In the genomic region with DNA sequence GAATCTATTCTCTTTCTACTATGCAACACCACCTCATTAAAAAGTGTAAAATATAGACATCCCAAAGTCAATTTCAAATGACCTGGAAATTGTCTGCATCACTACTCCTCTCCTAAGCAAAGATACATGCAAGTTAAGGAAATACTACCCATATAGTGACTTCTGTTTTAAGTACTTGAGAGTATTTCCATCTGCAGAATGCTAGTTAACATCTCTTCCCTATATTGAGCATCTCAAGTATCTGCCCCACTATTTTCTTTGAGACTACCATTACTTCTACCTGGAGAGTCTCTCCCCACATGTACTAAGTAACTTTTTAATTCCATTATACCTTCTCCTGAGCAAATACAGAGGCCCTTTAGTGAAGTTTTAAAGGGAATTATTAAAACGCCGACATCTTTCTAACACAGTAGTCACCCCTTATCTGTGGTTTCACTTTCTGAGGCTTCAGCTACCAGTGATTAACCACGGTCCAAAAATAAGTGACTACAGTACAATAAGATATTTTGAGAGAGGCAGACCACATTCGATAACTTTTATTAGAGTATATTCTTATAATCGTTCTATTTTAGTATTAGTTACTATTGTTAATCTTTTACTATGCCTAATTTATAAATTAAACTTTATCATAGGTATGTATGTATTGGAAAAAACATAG, we compare ENCODE assay signal across 1 cellular context.
TF ChIP-seq lines count a peak whose summit lies in the region.

No MANE protein-coding gene starts in this region.

TF ChIP-seq in GM12878, 131 proteins besides CTCF, POLR2A, EP300 and RAD21:
- TF ChIP-seq MEF2A (IDR thresholded peaks at IDR 0.05; ENCODE audit: insufficient read depth, low read depth, low read length) (0 out of 2 replicates have a peak, but pooled peaks have one; percentile 61), RCOR1 (conservative IDR thresholded peaks at IDR 0.05; ENCODE audit: low read depth, low read length) (no peak), ZNF217 (IDR thresholded peaks at IDR 0.05) (0 out of 2 replicates have a peak, but pooled peaks have one; percentile 19), RUNX3 (IDR thresholded peaks at IDR 0.05; ENCODE audit: low read length) (peak; percentile 81)
TF ChIP-seq in GM12878: peak in this region for 3.
